Comparison of ENCODE assay signal across 1 cellular context in the genomic region with DNA sequence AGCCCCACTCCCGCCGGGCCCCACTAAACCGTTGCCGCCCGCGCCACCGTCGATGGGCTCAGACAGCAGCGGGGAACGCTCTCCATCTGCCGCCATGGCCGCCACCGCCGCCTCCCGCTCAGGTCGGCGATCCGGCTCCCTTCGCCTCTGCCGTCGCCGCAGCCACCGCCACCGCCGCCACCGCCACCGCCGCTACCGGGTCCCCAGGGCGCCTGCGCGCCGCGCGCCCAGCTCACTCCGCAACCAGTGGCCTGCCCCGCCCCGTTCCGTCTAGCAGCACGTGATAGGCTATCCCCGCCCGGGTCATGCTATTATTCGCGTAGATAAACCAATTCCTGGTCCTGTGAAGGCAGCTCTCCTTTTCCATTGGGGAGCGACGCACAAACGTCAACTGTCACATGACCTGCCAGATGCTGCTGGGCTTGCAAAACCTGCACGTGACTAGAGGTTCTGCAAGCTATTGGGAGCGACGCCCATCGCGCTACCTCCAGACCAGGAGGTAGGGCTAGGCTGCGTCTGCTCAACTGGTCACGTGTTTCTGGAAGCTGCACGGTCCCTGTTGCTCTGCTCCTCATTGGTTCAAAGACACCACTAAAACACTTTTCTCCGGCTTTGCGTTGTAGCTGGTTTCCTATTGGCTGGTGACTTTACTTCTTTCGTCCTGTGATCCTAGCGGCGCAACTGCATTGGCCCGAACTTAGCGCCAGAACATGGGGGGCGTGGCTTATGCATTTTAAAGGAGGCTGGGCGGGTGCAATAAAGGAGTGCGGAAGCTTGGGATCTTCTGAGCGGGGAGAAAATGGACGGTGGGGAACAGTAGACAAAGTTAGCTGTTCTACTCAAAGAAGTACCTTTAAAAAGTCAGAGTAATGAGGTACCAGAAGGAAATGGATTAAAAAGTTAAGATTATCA.
TF ChIP-seq lines count a peak whose summit lies in the region.

Gene PIP4P1 (minus strand): TSS at position 205 of the 912 bp plus-strand sequence. CDS start 109 bp downstream, at position 96.

TF ChIP-seq in HEK293, 187 proteins besides CTCF, POLR2A, EP300 and RAD21 (continued from another document):
- TF ChIP-seq ZBTB6 (tag by site-specific recombination; IDR thresholded peaks at IDR 0.05) (no peak), ELK4 (IDR thresholded peaks at IDR 0.05; ENCODE audit: borderline replicate concordance, low read depth, low read length) (no peak), ZNF791 (tag by site-specific recombination; IDR thresholded peaks at IDR 0.05) (no peak), ZNF10 (tag by site-specific recombination; IDR thresholded peaks at IDR 0.05) (no peak), ZNF692 (tag by site-specific recombination; IDR thresholded peaks at IDR 0.05) (peak; percentile 74; the same call in 1 of the 2 replicates), ZNF621 (tag by site-specific recombination; IDR thresholded peaks at IDR 0.05) (no peak), PRDM1 (tag by site-specific recombination; IDR thresholded peaks at IDR 0.05) (no peak), MZF1 (tag by site-specific recombination; IDR thresholded peaks at IDR 0.05; ENCODE audit: borderline replicate concordance) (no peak)
